In the genomic region with DNA sequence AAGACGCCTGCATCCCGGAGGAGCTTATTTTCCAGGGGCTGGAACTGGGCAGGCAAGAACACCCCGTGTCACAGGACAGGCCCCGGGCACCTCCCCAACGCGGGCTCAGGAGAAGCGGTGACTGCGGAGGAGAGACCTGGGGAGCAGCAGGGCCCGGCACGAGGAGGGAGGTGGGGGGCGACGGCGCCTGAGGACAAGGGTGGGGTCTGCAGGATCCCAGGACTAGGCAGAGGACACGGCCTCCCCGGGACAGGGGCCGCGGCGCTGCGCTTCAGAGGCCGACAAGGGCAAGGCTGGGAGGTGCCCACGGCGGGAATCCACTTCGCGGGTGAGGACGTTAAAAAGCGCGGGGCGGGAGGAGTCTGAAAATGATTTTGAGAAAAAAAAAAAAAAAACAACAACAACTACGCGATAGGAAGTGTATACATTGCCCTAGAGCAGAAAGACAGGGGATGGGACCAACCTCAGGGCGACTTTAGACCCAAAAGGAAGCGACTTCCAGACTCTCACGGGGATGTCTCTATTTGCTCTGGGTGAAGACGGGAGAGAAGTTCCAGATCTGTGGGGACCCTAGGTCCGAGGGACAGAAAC, we compare ENCODE assay signal across 8 cellular contexts. TPM values are rescaled to one million over a fixed set of nuclear protein-coding genes. Genes with fewer than 3 reads are reported as not detected.
A peak's percentile ranks its signal among the peaks of the same experiment; 100 is the strongest.
DNase-seq lines count a peak whose midpoint lies in the region; ATAC-seq, FAIRE-seq and TF ChIP-seq lines count a peak whose summit lies in the region.

No MANE protein-coding gene starts in this region.

- peaks cover 3% of the 10 kb centered on the region for H3K36me3 ChIP-seq in CD4-positive, CD25-positive, alpha-beta regulatory T cell (ENCODE audit: control insufficient read depth, insufficient read depth, low read length)
- peaks cover 20% of the 10 kb centered on the region for H3K36me3 ChIP-seq in MG63
- H3K36me3 ChIP-seq in neural cell (ENCODE audit: insufficient read depth, low read length), result no peaks in the 10 kb centered on the region
- H3K36me3 ChIP-seq in tibial artery, result no peaks in the 10 kb centered on the region

- no peaks in the 10 kb centered on the region for H3K27me3 ChIP-seq in CD4-positive, CD25-positive, alpha-beta regulatory T cell (ENCODE audit: control insufficient read depth, insufficient read depth, low read length)
- H3K27me3 ChIP-seq in MG63, result no peaks in the 10 kb centered on the region
- H3K27me3 ChIP-seq in neural cell (ENCODE audit: insufficient read depth, low read depth, low read length), result no peaks in the 10 kb centered on the region
- no peaks in the 10 kb centered on the region for H3K27me3 ChIP-seq in tibial artery

- peak overlapping the region; percentile 50 for H3K4me2 ChIP-seq in neural cell (ENCODE audit: low read length)

- H3K9me2 ChIP-seq in neural cell (ENCODE audit: insufficient read depth, low read length), result no peaks in the 10 kb centered on the region

- TF ChIP-seq CTCF in neural cell (IDR thresholded peaks at IDR 0.05; ENCODE audit: poor library complexity, severe bottlenecking) (no peak), tibial artery (IDR thresholded peaks at IDR 0.05) (no peak), D721Med (IDR thresholded peaks at IDR 0.05; ENCODE audit: insufficient read depth, missing control alignments) (no peak)

- H3K79me2 ChIP-seq in neural cell (replicated peaks; ENCODE audit: insufficient read depth, low read length), result no peaks in the 10 kb centered on the region

- peak overlapping the region; percentile 92 to 100 (median 98) for H3K4me3 Mint-ChIP-seq in CD4-positive, CD25-positive, alpha-beta regulatory T cell
- peak overlapping the region; percentile 85 for H3K4me3 Mint-ChIP-seq in activated T-cell treated with anti-CD3 and anti-CD28 coated beads, Interleukin-2, amount 50 U/mL, for 24 hours

- no peaks in the 10 kb centered on the region for H3K27me3 Mint-ChIP-seq in CD4-positive, CD25-positive, alpha-beta regulatory T cell
- H3K27me3 Mint-ChIP-seq in activated T-cell treated with anti-CD3 and anti-CD28 coated beads, Interleukin-2, amount 50 U/mL, for 24 hours, result no peaks in the 10 kb centered on the region

- H2AFZ ChIP-seq in neural cell (ENCODE audit: low read depth, low read length), result peak overlapping the region; percentile 1

- TF ChIP-seq RAD21 in neural cell (conservative IDR thresholded peaks at IDR 0.05), result no peak

- H4K20me1 ChIP-seq in neural cell (ENCODE audit: insufficient read depth), result no peaks in the 10 kb centered on the region

- H3K4me3 ChIP-seq in CD4-positive, CD25-positive, alpha-beta regulatory T cell (ENCODE audit: low read depth, low read length), result peak overlapping the region; percentile 95
- H3K4me3 ChIP-seq in MG63, result peak overlapping the region; percentile 65
- peak overlapping the region; percentile 68 for H3K4me3 ChIP-seq in neural cell (ENCODE audit: low read length)
- peak overlapping the region; percentile 56 for H3K4me3 ChIP-seq in tibial artery

- no peaks in the 10 kb centered on the region for H3F3A ChIP-seq in neural cell (ENCODE audit: insufficient read depth, low read length, poor library complexity, severe bottlenecking)

- peaks cover 0 to 5% (median 0%) of the 10 kb centered on the region in 7 donors for H3K9me3 Mint-ChIP-seq in CD4-positive, CD25-positive, alpha-beta regulatory T cell
- no peaks in the 10 kb centered on the region for H3K9me3 Mint-ChIP-seq in activated T-cell treated with anti-CD3 and anti-CD28 coated beads, Interleukin-2, amount 50 U/mL, for 24 hours

- intact Hi-C loops in tibial artery (cut with DNase I; ENCODE audit: low total_unique reads), result loop anchor here (5.0 kb wide), 1 partner anchor 48 kb away; no protein-coding TSS in a partner anchor

- H3K4me1 ChIP-seq in CD4-positive, CD25-positive, alpha-beta regulatory T cell (ENCODE audit: control insufficient read depth, insufficient read depth, low read length, poor library complexity, severe bottlenecking), result peaks cover 20% of the 10 kb centered on the region
- peaks cover 0 to 32% (median 17%) of the 10 kb centered on the region in 4 donors for H3K4me1 ChIP-seq in tibial artery

- H3K4me1 Mint-ChIP-seq in CD4-positive, CD25-positive, alpha-beta regulatory T cell, result peaks cover 17 to 44% (median 32%) of the 10 kb centered on the region in 4 donors
- peaks cover 31% of the 10 kb centered on the region for H3K4me1 Mint-ChIP-seq in activated T-cell treated with anti-CD3 and anti-CD28 coated beads, Interleukin-2, amount 50 U/mL, for 24 hours (ENCODE audit: low read depth)

- peak overlapping the region; percentile 84 for H3K27ac ChIP-seq in CD4-positive, CD25-positive, alpha-beta regulatory T cell (ENCODE audit: insufficient read depth, low read length, poor library complexity, severe bottlenecking)
- no peak overlapping the region for H3K27ac ChIP-seq in neural cell (ENCODE audit: low read length)
- peak overlapping the region; percentile 91 to 92 for H3K27ac ChIP-seq in tibial artery

- no peak for TF ChIP-seq EP300 in neural cell (conservative IDR thresholded peaks at IDR 0.05; ENCODE audit: poor library complexity, severe bottlenecking)

- peak overlapping the region; percentile 63 for H3K9ac ChIP-seq in neural cell (ENCODE audit: low read length)

- peaks cover 12% of the 10 kb centered on the region for H3K36me3 Mint-ChIP-seq in CD4-positive, CD25-positive, alpha-beta regulatory T cell
- H3K36me3 Mint-ChIP-seq in activated T-cell treated with anti-CD3 and anti-CD28 coated beads, Interleukin-2, amount 50 U/mL, for 24 hours (ENCODE audit: low read depth), result peaks cover 32% of the 10 kb centered on the region

- H3K27ac Mint-ChIP-seq in CD4-positive, CD25-positive, alpha-beta regulatory T cell, result peak overlapping the region; percentile 95 to 96 (median 96)
- H3K27ac Mint-ChIP-seq in activated T-cell treated with anti-CD3 and anti-CD28 coated beads, Interleukin-2, amount 50 U/mL, for 24 hours, result peak overlapping the region; percentile 92

- no peak for FAIRE-seq in D721Med (lab: Jason Lieb, UNC)

- H3K9me3 ChIP-seq in CD4-positive, CD25-positive, alpha-beta regulatory T cell (ENCODE audit: control insufficient read depth in 2 of 2, low read length in 2 of 2), result no peaks in the 10 kb centered on the region
- H3K9me3 ChIP-seq in MG63, result peaks cover 7% of the 10 kb centered on the region
- no peaks in the 10 kb centered on the region for H3K9me3 ChIP-seq in neural cell (ENCODE audit: low read length)
- H3K9me3 ChIP-seq in tibial artery, result no peaks in the 10 kb centered on the region

- DNase-seq in CD4-positive, CD25-positive, alpha-beta regulatory T cell, result peak in 1 of 3 donors; percentile 6
- peak; percentile 40 for DNase-seq in MG63
- peak; percentile 58 for DNase-seq in activated T-cell treated with anti-CD3 and anti-CD28 coated beads, Interleukin-2, amount 50 U/mL, for 24 hours
- DNase-seq in fibroblast of gingiva (ENCODE audit: low read depth), result peak; percentile 1
- peak; percentile 46 to 79 for DNase-seq in tibial artery
- DNase-seq in D721Med (ENCODE audit: insufficient read length, low spot score), result no peak

- ATAC-seq in CD4-positive, CD25-positive, alpha-beta regulatory T cell (ENCODE audit: low read depth in 2 of 2), result peak; percentile 46 to 51
- ATAC-seq in GM21528 (IDR thresholded peaks at IDR 0.05; ENCODE audit: low FRiP score, unreplicated experiment), result peak; percentile 52

TF ChIP-seq in neural cell, 6 proteins besides CTCF, POLR2A, EP300 and RAD21:
- TF ChIP-seq SMC3 (conservative IDR thresholded peaks at IDR 0.05; ENCODE audit: poor library complexity) (no peak), POLR2AphosphoS5 (IDR thresholded peaks at IDR 0.05) (no peak), TAF1 (IDR thresholded peaks at IDR 0.05; ENCODE audit: low read depth) (no peak), MXI1 (conservative IDR thresholded peaks at IDR 0.05; ENCODE audit: poor library complexity, severe bottlenecking) (no peak), EZH2 (IDR thresholded peaks at IDR 0.05; ENCODE audit: borderline replicate concordance, insufficient read depth, low read length, poor library complexity, severe bottlenecking) (no peak)
- TF ChIP-seq, protein P1, sequence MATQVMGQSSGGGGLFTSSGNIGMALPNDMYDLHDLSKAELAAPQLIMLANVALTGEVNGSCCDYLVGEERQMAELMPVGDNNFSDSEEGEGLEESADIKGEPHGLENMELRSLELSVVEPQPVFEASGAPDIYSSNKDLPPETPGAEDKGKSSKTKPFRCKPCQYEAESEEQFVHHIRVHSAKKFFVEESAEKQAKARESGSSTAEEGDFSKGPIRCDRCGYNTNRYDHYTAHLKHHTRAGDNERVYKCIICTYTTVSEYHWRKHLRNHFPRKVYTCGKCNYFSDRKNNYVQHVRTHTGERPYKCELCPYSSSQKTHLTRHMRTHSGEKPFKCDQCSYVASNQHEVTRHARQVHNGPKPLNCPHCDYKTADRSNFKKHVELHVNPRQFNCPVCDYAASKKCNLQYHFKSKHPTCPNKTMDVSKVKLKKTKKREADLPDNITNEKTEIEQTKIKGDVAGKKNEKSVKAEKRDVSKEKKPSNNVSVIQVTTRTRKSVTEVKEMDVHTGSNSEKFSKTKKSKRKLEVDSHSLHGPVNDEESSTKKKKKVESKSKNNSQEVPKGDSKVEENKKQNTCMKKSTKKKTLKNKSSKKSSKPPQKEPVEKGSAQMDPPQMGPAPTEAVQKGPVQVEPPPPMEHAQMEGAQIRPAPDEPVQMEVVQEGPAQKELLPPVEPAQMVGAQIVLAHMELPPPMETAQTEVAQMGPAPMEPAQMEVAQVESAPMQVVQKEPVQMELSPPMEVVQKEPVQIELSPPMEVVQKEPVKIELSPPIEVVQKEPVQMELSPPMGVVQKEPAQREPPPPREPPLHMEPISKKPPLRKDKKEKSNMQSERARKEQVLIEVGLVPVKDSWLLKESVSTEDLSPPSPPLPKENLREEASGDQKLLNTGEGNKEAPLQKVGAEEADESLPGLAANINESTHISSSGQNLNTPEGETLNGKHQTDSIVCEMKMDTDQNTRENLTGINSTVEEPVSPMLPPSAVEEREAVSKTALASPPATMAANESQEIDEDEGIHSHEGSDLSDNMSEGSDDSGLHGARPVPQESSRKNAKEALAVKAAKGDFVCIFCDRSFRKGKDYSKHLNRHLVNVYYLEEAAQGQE (IDR thresholded peaks at IDR 0.05; ENCODE audit: borderline replicate concordance), result no peak

RNA-seq across cellular contexts. Expression of gene ZNF611, which starts 44.9 kb away (rescaled TPM):
- 26.9 TPM for total RNA-seq in CD4-positive, CD25-positive, alpha-beta regulatory T cell
- polyA plus RNA-seq in CD4-positive, CD25-positive, alpha-beta regulatory T cell, result 10 to 100 TPM; 19.0 to 34.1 (median 24.2) TPM
- total RNA-seq in MG63 (2014; rRNA removed; shearing (Covaris generic); ENCODE audit: low replicate concordance), result 5.3 and 5.5 TPM in 2 replicates
- 6.7 and 11.8 TPM in 2 replicates for polyA plus RNA-seq in neural cell
- polyA minus RNA-seq in neural cell, result 22.2 and 24.1 TPM in 2 replicates

RNA-seq across cellular contexts. Expression of gene ZNF83, which starts 51.7 kb away (rescaled TPM):
- 63.7 TPM for total RNA-seq in CD4-positive, CD25-positive, alpha-beta regulatory T cell
- polyA plus RNA-seq in CD4-positive, CD25-positive, alpha-beta regulatory T cell, result 10 to 100 TPM in 2 of 4 donors, 1 to 10 TPM in 2; 8.3 to 13.9 (median 11.3) TPM
- 18.5 and 29.2 TPM in 2 replicates for total RNA-seq in MG63 (2014; rRNA removed; shearing (Covaris generic); ENCODE audit: low replicate concordance)
- polyA plus RNA-seq in neural cell, result 69.3 and 100.0 TPM in 2 replicates
- polyA minus RNA-seq in neural cell, result 37.3 and 40.6 TPM in 2 replicates
